Comparison of ENCODE assay signal across 13 cellular contexts in genomic region chr10:44805461-44806210, GRCh38.
"Had no signal": no experiment of that assay in that cellular context is flagged by ENCODE, and none has a peak within 500 bp of the region (broad histone marks: within the 10 kb centered on the region; RNA-seq: fewer than 3 reads in every experiment).

No MANE protein-coding gene starts in this region.

- H3K27ac Mint-ChIP-seq: activated B cell treated with CpG ODN at 0.5 μM for 24 hours; activated naive CD8-positive, alpha-beta T cell treated with anti-CD3 and anti-CD28 coated beads for 36 hours; stimulated activated effector memory CD8-positive, alpha-beta T cell treated with anti-CD3 and anti-CD28 coated beads, Interleukin-12 subunit alpha, Interleukin-12 subunit beta, amount 100 ng/mL, for 72 hours had no signal

- H3K4me1 Mint-ChIP-seq: activated B cell treated with CpG ODN at 0.5 μM for 24 hours; activated naive CD8-positive, alpha-beta T cell treated with anti-CD3 and anti-CD28 coated beads for 36 hours; neural crest cell; stimulated activated effector memory CD8-positive, alpha-beta T cell treated with anti-CD3 and anti-CD28 coated beads, Interleukin-12 subunit alpha, Interleukin-12 subunit beta, amount 100 ng/mL, for 72 hours had no signal

- H3K9me3 Mint-ChIP-seq: activated B cell treated with CpG ODN at 0.5 μM for 24 hours; activated naive CD8-positive, alpha-beta T cell treated with anti-CD3 and anti-CD28 coated beads for 36 hours; activated T-cell treated with anti-CD3 and anti-CD28 coated beads, Interleukin-2, amount 50 U/mL, for 4 hours; neural crest cell; stimulated activated effector memory CD8-positive, alpha-beta T cell treated with anti-CD3 and anti-CD28 coated beads, Interleukin-12 subunit alpha, Interleukin-12 subunit beta, amount 100 ng/mL, for 72 hours had no signal

- H3K4me2 ChIP-seq: smooth muscle cell had no signal

- FAIRE-seq: islet of Langerhans, TTC549 had no signal

- H3K9me3 ChIP-seq: tibial nerve had no signal

- H3K4me3 Mint-ChIP-seq: activated B cell treated with CpG ODN at 0.5 μM for 24 hours; activated naive CD8-positive, alpha-beta T cell treated with anti-CD3 and anti-CD28 coated beads for 36 hours; activated T-cell treated with anti-CD3 and anti-CD28 coated beads, Interleukin-2, amount 50 U/mL, for 4 hours; neural crest cell; stimulated activated effector memory CD8-positive, alpha-beta T cell treated with anti-CD3 and anti-CD28 coated beads, Interleukin-12 subunit alpha, Interleukin-12 subunit beta, amount 100 ng/mL, for 72 hours had no signal

- ATAC-seq: activated T-cell treated with anti-CD3 and anti-CD28 coated beads, Interleukin-2, amount 50 U/mL, for 4 hours had no signal

- H3K36me3 ChIP-seq: tibial nerve had no signal

- H3K4me3 ChIP-seq: smooth muscle cell, tibial nerve had no signal

- H3K27ac ChIP-seq: tibial nerve had no signal

- H3K27me3 ChIP-seq: tibial nerve had no signal

- H3K36me3 Mint-ChIP-seq: activated naive CD8-positive, alpha-beta T cell treated with anti-CD3 and anti-CD28 coated beads for 36 hours; stimulated activated effector memory CD8-positive, alpha-beta T cell treated with anti-CD3 and anti-CD28 coated beads, Interleukin-12 subunit alpha, Interleukin-12 subunit beta, amount 100 ng/mL, for 72 hours had no signal

- DNase-seq: activated B cell treated with CpG ODN at 0.5 μM for 24 hours; activated effector memory CD4-positive, alpha-beta T cell treated with anti-CD3 and anti-CD28 coated beads, Interleukin-2, amount 50 U/mL, for 16 hours; activated naive CD8-positive, alpha-beta T cell treated with anti-CD3 and anti-CD28 coated beads for 36 hours; activated T-cell treated with anti-CD3 and anti-CD28 coated beads, Interleukin-2, amount 50 U/mL, for 4 hours; aorta; foreskin melanocyte; T-helper 2 cell had no signal
